In genomic region chr3:178754852-178755510, GRCh38 we compare ENCODE assay signal across 28 cellular contexts.
DNase-seq lines count a peak whose midpoint lies in the region; ATAC-seq and TF ChIP-seq lines count a peak whose summit lies in the region.
"Had no signal": no experiment of that assay in that cellular context is flagged by ENCODE, and none has a peak within 500 bp of the region (broad histone marks: within the 10 kb centered on the region; RNA-seq: fewer than 3 reads in every experiment).

No MANE protein-coding gene starts in this region.

- H3K27me3 ChIP-seq in right cardiac atrium (ENCODE audit: control insufficient read depth, insufficient read depth) (no peaks in the 10 kb centered on the region), thyroid gland (no peaks in the 10 kb centered on the region), MM.1S (replicated peaks; ENCODE audit: insufficient read depth, low read length) (no peaks in the 10 kb centered on the region)
- H3K27me3 ChIP-seq: adrenal gland, BE2C, hepatocyte, upper lobe of right lung had no signal

- no peak overlapping the region for H3K4me3 ChIP-seq in right cardiac atrium (ENCODE audit: low read length)
- no peak overlapping the region for H3K4me3 ChIP-seq in thyroid gland (replicated peaks in 1 of 3)
- no peak overlapping the region for H3K4me3 ChIP-seq in MM.1S (ENCODE audit: low read length)
- H3K4me3 ChIP-seq: adrenal gland, hepatocyte, PC-9, skin epidermis, upper lobe of right lung had no signal

- TF ChIP-seq POLR2A in thyroid gland (IDR thresholded peaks at IDR 0.05) = no peak

- DNase-seq in Right ventricle myocardium superior = no peak
- no peak for DNase-seq in right cardiac atrium
- peak; percentile 83 for DNase-seq in RPMI8226
- DNase-seq in thyroid gland = peak; percentile 64 to 75
- DNase-seq in activated T-cell treated with anti-CD3 and anti-CD28 coated beads for 4 hours = no peak
- no peak for DNase-seq in MM.1S
- DNase-seq: activated CD8-positive, alpha-beta memory T cell treated with anti-CD3 and anti-CD28 coated beads for 24 hours; activated naive CD4-positive, alpha-beta T cell; activated T-cell treated with anti-CD3 and anti-CD28 coated beads, Interleukin-2, amount 50 U/mL, for 24 hours; adrenal gland; BE2C; DMS79 treated with DMSO at 0.1 percent for 48 hours; foreskin melanocyte; GOT3; KG1; naive thymus-derived CD4-positive, alpha-beta T cell; NCI-H146; NCI-H345; nucleus accumbens; PC-9; stimulated activated CD4-positive, alpha-beta T cell treated with anti-CD3 and anti-CD28 coated beads, Interleukin-1b, Interleukin-23, amount 100 ng/mL, for 48 hours; T-helper 1 cell; upper lobe of right lung had no signal

- no peaks in the 10 kb centered on the region for H3F3A ChIP-seq in MM.1S (ENCODE audit: insufficient read depth, low read length)

- no peak overlapping the region for H2AFZ ChIP-seq in MM.1S (ENCODE audit: low read length)
- H2AFZ ChIP-seq: hepatocyte, PC-9 had no signal

- no peak overlapping the region for H3K4me2 ChIP-seq in MM.1S (ENCODE audit: low read depth, low read length)
- H3K4me2 ChIP-seq: hepatocyte, PC-9 had no signal

- no peaks in the 10 kb centered on the region for H4K20me1 ChIP-seq in MM.1S (ENCODE audit: insufficient read depth, low read length)

- intact Hi-C loops in Right ventricle myocardium superior (cut with DNase I) = no loop called here
- intact Hi-C loops in right cardiac atrium (cut with DNase I) = no loop called here
- intact Hi-C loops in thyroid gland (cut with DNase I) = no loop called here

- no peaks in the 10 kb centered on the region for H3K9me3 ChIP-seq in right cardiac atrium (ENCODE audit: control insufficient read depth, low read length)
- no peaks in the 10 kb centered on the region for H3K9me3 ChIP-seq in thyroid gland
- H3K9me3 ChIP-seq in MM.1S (replicated peaks; ENCODE audit: insufficient read depth, low read length) = no peaks in the 10 kb centered on the region
- H3K9me3 ChIP-seq: adrenal gland, BE2C, upper lobe of right lung had no signal

- H3K36me3 ChIP-seq in thyroid gland (no peaks in the 10 kb centered on the region), MM.1S (replicated peaks; ENCODE audit: insufficient read depth, low read length) (no peaks in the 10 kb centered on the region)
- H3K36me3 ChIP-seq: adrenal gland, BE2C, upper lobe of right lung had no signal

- no peaks in the 10 kb centered on the region for H3K9me2 ChIP-seq in MM.1S (replicated peaks; ENCODE audit: insufficient read depth, low read length)

- 52% methylated on average over 7 of the region's 7 CpGs for WGBS in right cardiac atrium
- 27 to 42% methylated on average over 6 to 7 of the region's 7 CpGs for WGBS in thyroid gland, 2 donors

- no peak overlapping the region for H3K9ac ChIP-seq in MM.1S (ENCODE audit: low read length)

- H3K79me2 ChIP-seq in MM.1S (ENCODE audit: low read length) = no peaks in the 10 kb centered on the region
- H3K79me2 ChIP-seq: hepatocyte had no signal

- ATAC-seq in Right ventricle myocardium superior (ENCODE audit: poor library complexity) (peak; percentile 29), right cardiac atrium (no peak), HG03066 (IDR thresholded peaks at IDR 0.05; ENCODE audit: low read depth, unreplicated experiment) (peak; percentile 47), GM21447 (IDR thresholded peaks at IDR 0.05; ENCODE audit: unreplicated experiment) (no peak)
- ATAC-seq: esophagus mucosa; naive thymus-derived CD4-positive, alpha-beta T cell; upper lobe of right lung had no signal

- TF ChIP-seq CTCF in thyroid gland (IDR thresholded peaks at IDR 0.05) (no peak), MM.1S (IDR thresholded peaks at IDR 0.05; ENCODE audit: low read length) (no peak)

- H3K27ac ChIP-seq in right cardiac atrium (ENCODE audit: low read length) = no peak overlapping the region
- H3K27ac ChIP-seq in thyroid gland = no peak overlapping the region
- H3K27ac ChIP-seq in MM.1S (ENCODE audit: low read length) = no peak overlapping the region
- H3K27ac ChIP-seq: adrenal gland, hepatocyte, PC-9, skin epidermis, upper lobe of right lung had no signal

- H3K4me1 ChIP-seq in right cardiac atrium (ENCODE audit: control insufficient read depth, insufficient read depth, low read length) = peaks cover 3% of the 10 kb centered on the region
- H3K4me1 ChIP-seq in thyroid gland = no peaks in the 10 kb centered on the region
- no peaks in the 10 kb centered on the region for H3K4me1 ChIP-seq in MM.1S (ENCODE audit: low read length)
- H3K4me1 ChIP-seq: adrenal gland, BE2C, upper lobe of right lung had no signal

Comparison
In these comparisons a context has a peak if more than half of its experiments do, and no peak if none do; other contexts are left out.
1. ATAC-seq: peak in Right ventricle myocardium superior (single experiment) and HG03066 (single experiment); none in right cardiac atrium (0 of 2) and GM21447 (single experiment).
2. DNase-seq: peak in RPMI8226 (single experiment) and thyroid gland (2 of 2); none in Right ventricle myocardium superior (single experiment), right cardiac atrium (0 of 3), activated T-cell treated with anti-CD3 and anti-CD28 coated beads for 4 hours (single experiment) and MM.1S (single experiment).